In the genomic region with DNA sequence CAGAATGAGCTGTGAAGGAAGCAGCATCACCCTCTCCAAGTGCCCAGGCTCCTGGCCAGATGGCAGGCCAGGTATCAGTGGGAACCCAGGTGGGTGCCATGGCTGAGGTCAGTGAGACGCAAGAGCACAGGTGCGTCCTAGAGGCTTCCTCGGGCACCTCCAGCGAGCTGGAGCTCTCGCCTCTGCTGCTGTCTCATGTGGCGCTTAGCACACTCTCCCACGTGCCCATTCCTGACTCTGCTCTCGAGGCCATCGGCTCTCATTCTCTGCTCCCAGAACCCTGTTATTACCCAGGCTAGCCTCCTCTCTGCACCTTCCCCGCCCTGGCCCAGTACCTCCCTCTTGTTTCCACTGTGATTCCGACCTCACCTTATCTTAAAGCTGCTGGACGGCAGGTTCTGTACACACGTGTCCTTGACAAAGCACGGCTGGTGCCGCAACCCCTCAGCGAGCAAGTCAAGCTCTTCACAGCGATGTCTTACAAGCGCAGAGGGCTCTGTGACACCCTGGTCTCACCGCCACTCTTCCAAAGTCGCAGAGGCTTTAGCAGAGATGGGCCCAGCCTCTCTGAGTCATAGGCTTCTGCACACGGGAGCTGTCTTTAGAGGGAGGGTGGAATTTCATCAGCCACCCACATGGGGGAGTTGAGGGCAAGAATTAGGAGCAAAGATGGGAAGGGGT, we compare ENCODE assay signal across 19 cellular contexts. TPM values are rescaled to one million over a fixed set of nuclear protein-coding genes. Genes with fewer than 3 reads are reported as not detected.
DNase-seq lines count a peak whose midpoint lies in the region; TF ChIP-seq lines count a peak whose summit lies in the region.
"Had no signal": no experiment of that assay in that cellular context is flagged by ENCODE, and none has a peak within 500 bp of the region (broad histone marks: within the 10 kb centered on the region; RNA-seq: fewer than 3 reads in every experiment).

No MANE protein-coding gene starts in this region.

- no peak overlapping the region for H3K4me3 Mint-ChIP-seq in glutamatergic neuron (ENCODE audit: unreplicated experiment)
- H3K4me3 Mint-ChIP-seq: activated naive CD8-positive, alpha-beta T cell treated with anti-CD3 and anti-CD28 coated beads, Interleukin-2, amount 10 ng/mL, durations not matched to agents 7 days and 5 days had no signal

- peak; percentile 20 for TF ChIP-seq CTCF in brain microvascular endothelial cell (IDR thresholded peaks at IDR 0.05; ENCODE audit: low read depth, low read length, missing control alignments)
- no peak for TF ChIP-seq CTCF in glutamatergic neuron (IDR thresholded peaks at IDR 0.05; ENCODE audit: partially characterized antibody, unreplicated experiment)

- peaks cover 16% of the 10 kb centered on the region for H3K36me3 Mint-ChIP-seq in glutamatergic neuron (ENCODE audit: unreplicated experiment)

- peaks cover 13% of the 10 kb centered on the region for H3K27me3 Mint-ChIP-seq in glutamatergic neuron (ENCODE audit: unreplicated experiment)
- H3K27me3 Mint-ChIP-seq: activated naive CD8-positive, alpha-beta T cell treated with anti-CD3 and anti-CD28 coated beads, Interleukin-2, amount 10 ng/mL, durations not matched to agents 7 days and 5 days; progenitor cell of endocrine pancreas had no signal

- H3K36me3 ChIP-seq in H7 (replicated peaks; ENCODE audit: control insufficient read depth, insufficient read depth, low read length): peaks cover 37% of the 10 kb centered on the region
- H3K36me3 ChIP-seq in brain microvascular endothelial cell (replicated peaks): peaks cover 50% of the 10 kb centered on the region
- peaks cover 4% of the 10 kb centered on the region; the same call in 1 of the 2 replicates for H3K36me3 ChIP-seq in MG63

- DNase-seq in AG08395 (ENCODE audit: low spot score): peak; percentile 61
- peak; percentile 76 for DNase-seq in H7
- DNase-seq in brain microvascular endothelial cell: peak; percentile 16
- peak; percentile 40 for DNase-seq in iPS-NIHi7 (ENCODE audit: extremely low spot score)
- DNase-seq in glutamatergic neuron: no peak
- no peak for DNase-seq in NCI-H2107 (lab: John Stamatoyannopoulos, UW)
- DNase-seq in hippocampal formation (lab: John Stamatoyannopoulos, UW): no peak
- no peak for DNase-seq in MG63
- DNase-seq: activated CD4-positive, CD25-positive, alpha-beta regulatory T cell; activated CD8-positive, alpha-beta memory T cell treated with anti-CD3 and anti-CD28 coated beads, Interleukin-2, amount 50 U/mL, for 4 hours; activated naive CD8-positive, alpha-beta T cell treated with anti-CD3 and anti-CD28 coated beads, Interleukin-2, amount 10 ng/mL, durations not matched to agents 7 days and 5 days; AML-193; DMS79 treated with DMSO at 0.1 percent for 48 hours; NCI-H1092 treated with DMSO at 0.1 percent for 48 hours; NCI-H446; testis had no signal

- H3K27ac ChIP-seq in brain microvascular endothelial cell: no peak overlapping the region
- H3K27ac ChIP-seq: testis had no signal

- H3K27ac Mint-ChIP-seq in glutamatergic neuron (ENCODE audit: unreplicated experiment): no peak overlapping the region
- H3K27ac Mint-ChIP-seq: activated naive CD8-positive, alpha-beta T cell treated with anti-CD3 and anti-CD28 coated beads, Interleukin-2, amount 10 ng/mL, durations not matched to agents 7 days and 5 days; progenitor cell of endocrine pancreas had no signal

- H3K4me3 ChIP-seq in H7 (ENCODE audit: insufficient read depth, low read depth, low read length) (no peak overlapping the region), brain microvascular endothelial cell (ENCODE audit: low read depth, low read length) (no peak overlapping the region), MG63 (no peak overlapping the region)
- H3K4me3 ChIP-seq: GM12878, mucosa of descending colon, testis had no signal

- H3K27me3 ChIP-seq in H7 (ENCODE audit: control insufficient read depth, insufficient read depth, low read length) (0 out of 2 replicates have a peak, but pooled peaks cover 1% of the 10 kb centered on the region), brain microvascular endothelial cell (replicated peaks) (no peaks in the 10 kb centered on the region), MG63 (no peaks in the 10 kb centered on the region)
- H3K27me3 ChIP-seq: testis had no signal

- peaks cover 9% of the 10 kb centered on the region for H3K4me1 Mint-ChIP-seq in glutamatergic neuron (ENCODE audit: low read depth, unreplicated experiment)
- H3K4me1 Mint-ChIP-seq: activated naive CD8-positive, alpha-beta T cell treated with anti-CD3 and anti-CD28 coated beads, Interleukin-2, amount 10 ng/mL, durations not matched to agents 7 days and 5 days had no signal

- in situ Hi-C loops in brain microvascular endothelial cell (cut with HindIII; ENCODE audit: low pct_ligation_motif_present, low sequenced_read_pairs): no loop called here

- H3K9me3 ChIP-seq in MG63: no peaks in the 10 kb centered on the region
- H3K9me3 ChIP-seq: mucosa of descending colon, testis had no signal

- peaks cover 14% of the 10 kb centered on the region for H3K9me3 Mint-ChIP-seq in glutamatergic neuron (ENCODE audit: unreplicated experiment)

RNA-seq across cellular contexts. Expression of gene MSANTD1, which starts 15.4 kb away (rescaled TPM):
- total RNA-seq in H7 (2014; rRNA removed; shearing (Covaris generic)): 0.07 and 0.24 TPM in 2 replicates
- 2.6 TPM for total RNA-seq in glutamatergic neuron (ENCODE audit: unreplicated experiment)
- total RNA-seq in MG63 (2014; rRNA removed; shearing (Covaris generic); ENCODE audit: low replicate concordance): 0.57 TPM in 1 of 2 replicates, not detected in the other

RNA-seq across cellular contexts. Expression of gene RGS12, which starts 59.3 kb away (rescaled TPM):
- total RNA-seq in H7 (2014; rRNA removed; shearing (Covaris generic)): 18.7 and 19.7 TPM in 2 replicates
- total RNA-seq in glutamatergic neuron (ENCODE audit: unreplicated experiment): 107 TPM
- total RNA-seq in MG63 (2014; rRNA removed; shearing (Covaris generic); ENCODE audit: low replicate concordance): 9.8 and 21.4 TPM in 2 replicates

Comparison
In these comparisons a context has a peak if more than half of its experiments do, and no peak if none do; other contexts are left out.
1. DNase-seq: peak in AG08395 (single experiment), H7 (single experiment), brain microvascular endothelial cell (single experiment) and iPS-NIHi7 (single experiment); none in glutamatergic neuron (single experiment), NCI-H2107 (single experiment), hippocampal formation (0 of 2) and MG63 (single experiment).